In the genomic region with DNA sequence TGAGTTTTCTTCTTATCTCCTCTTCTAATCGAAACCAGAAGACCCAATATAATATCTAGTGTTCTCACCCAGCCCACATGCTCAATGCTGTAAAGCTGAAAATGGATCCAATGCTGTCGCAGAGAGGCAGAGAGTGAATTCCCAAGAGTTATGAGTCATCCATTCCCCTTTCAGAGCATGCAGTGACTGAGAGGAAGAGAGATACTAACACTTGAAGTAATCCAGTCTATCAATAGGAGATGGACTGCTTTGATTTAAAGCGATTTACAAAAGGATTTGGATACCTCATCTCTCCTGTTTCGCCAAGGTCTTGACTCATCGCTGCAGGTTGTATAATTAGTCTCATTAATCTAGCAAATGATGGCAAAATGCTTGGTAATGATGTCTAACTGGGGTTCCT, we compare ENCODE assay signal across 1 cellular context.
TF ChIP-seq lines count a peak whose summit lies in the region.

No MANE protein-coding gene starts in this region.

TF ChIP-seq in WTC11, 78 proteins besides CTCF, POLR2A, EP300 and RAD21 (continued from another document):
- TF ChIP-seq, protein P1, sequence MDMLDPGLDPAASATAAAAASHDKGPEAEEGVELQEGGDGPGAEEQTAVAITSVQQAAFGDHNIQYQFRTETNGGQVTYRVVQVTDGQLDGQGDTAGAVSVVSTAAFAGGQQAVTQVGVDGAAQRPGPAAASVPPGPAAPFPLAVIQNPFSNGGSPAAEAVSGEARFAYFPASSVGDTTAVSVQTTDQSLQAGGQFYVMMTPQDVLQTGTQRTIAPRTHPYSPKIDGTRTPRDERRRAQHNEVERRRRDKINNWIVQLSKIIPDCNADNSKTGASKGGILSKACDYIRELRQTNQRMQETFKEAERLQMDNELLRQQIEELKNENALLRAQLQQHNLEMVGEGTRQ (CRISPR knock-in tag; IDR thresholded peaks at IDR 0.05): no peak
- no peak for TF ChIP-seq ZNF532 (CRISPR knock-in tag; IDR thresholded peaks at IDR 0.05; ENCODE audit: borderline replicate concordance)
- TF ChIP-seq, protein P2, sequence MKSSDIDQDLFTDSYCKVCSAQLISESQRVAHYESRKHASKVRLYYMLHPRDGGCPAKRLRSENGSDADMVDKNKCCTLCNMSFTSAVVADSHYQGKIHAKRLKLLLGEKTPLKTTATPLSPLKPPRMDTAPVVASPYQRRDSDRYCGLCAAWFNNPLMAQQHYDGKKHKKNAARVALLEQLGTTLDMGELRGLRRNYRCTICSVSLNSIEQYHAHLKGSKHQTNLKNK (CRISPR knock-in tag; IDR thresholded peaks at IDR 0.05): no peak
- TF ChIP-seq, protein P3, sequence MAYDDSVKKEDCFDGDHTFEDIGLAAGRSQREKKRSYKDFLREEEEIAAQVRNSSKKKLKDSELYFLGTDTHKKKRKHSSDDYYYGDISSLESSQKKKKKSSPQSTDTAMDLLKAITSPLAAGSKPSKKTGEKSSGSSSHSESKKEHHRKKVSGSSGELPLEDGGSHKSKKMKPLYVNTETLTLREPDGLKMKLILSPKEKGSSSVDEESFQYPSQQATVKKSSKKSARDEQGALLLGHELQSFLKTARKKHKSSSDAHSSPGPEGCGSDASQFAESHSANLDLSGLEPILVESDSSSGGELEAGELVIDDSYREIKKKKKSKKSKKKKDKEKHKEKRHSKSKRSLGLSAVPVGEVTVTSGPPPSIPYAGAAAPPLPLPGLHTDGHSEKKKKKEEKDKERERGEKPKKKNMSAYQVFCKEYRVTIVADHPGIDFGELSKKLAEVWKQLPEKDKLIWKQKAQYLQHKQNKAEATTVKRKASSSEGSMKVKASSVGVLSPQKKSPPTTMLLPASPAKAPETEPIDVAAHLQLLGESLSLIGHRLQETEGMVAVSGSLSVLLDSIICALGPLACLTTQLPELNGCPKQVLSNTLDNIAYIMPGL (CRISPR knock-in tag; IDR thresholded peaks at IDR 0.05): no peak
- no peak for TF ChIP-seq E2F1 (CRISPR knock-in tag; IDR thresholded peaks at IDR 0.05)
- TF ChIP-seq, protein P4, sequence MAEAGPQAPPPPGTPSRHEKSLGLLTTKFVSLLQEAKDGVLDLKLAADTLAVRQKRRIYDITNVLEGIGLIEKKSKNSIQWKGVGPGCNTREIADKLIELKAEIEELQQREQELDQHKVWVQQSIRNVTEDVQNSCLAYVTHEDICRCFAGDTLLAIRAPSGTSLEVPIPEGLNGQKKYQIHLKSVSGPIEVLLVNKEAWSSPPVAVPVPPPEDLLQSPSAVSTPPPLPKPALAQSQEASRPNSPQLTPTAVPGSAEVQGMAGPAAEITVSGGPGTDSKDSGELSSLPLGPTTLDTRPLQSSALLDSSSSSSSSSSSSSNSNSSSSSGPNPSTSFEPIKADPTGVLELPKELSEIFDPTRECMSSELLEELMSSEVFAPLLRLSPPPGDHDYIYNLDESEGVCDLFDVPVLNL (CRISPR knock-in tag; IDR thresholded peaks at IDR 0.05; ENCODE audit: borderline replicate concordance, low read depth): no peak
